ENCODE assay signal across 16 cellular contexts in the genomic region with DNA sequence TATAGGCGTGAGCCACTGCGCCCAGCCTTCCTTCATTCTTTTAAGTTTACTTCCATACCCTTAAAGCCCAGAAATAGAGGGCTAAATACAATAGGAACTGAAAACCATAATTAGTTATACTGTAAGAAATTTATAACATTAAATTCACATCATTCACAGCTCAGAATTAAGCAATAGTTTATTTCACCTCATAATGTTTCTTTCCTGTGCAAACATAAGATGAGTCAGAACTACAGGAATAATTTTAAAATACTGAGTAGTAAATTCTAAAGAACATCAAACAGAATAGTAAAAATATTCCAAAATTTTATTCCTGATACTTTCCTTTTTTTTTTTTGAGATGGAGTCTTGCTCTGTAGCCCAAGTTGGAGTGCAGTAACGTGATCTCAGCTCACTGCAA. TPM values are rescaled to one million over a fixed set of nuclear protein-coding genes. Genes with fewer than 3 reads are reported as not detected.
A peak's percentile ranks its signal among the peaks of the same experiment; 100 is the strongest.
DNase-seq lines count a peak whose midpoint lies in the region; ATAC-seq and TF ChIP-seq lines count a peak whose summit lies in the region.
"Had no signal": no experiment of that assay in that cellular context is flagged by ENCODE, and none has a peak within 500 bp of the region (broad histone marks: within the 10 kb centered on the region; RNA-seq: fewer than 3 reads in every experiment).

No MANE protein-coding gene starts in this region.

- no peak overlapping the region for H3K4me3 Mint-ChIP-seq in T-helper 17 cell
- no peak overlapping the region for H3K4me3 Mint-ChIP-seq in stimulated activated effector memory CD8-positive, alpha-beta T cell treated with anti-CD3 and anti-CD28 coated beads, Interleukin-12 subunit alpha, Interleukin-12 subunit beta, amount 100 ng/mL, for 72 hours

- TF ChIP-seq CTCF in GM10248 (IDR thresholded peaks at IDR 0.05; ENCODE audit: control extremely low read depth, extremely low read depth, low read depth, missing control alignments) = no peak

- no peak for ATAC-seq in T-helper 17 cell
- no peak for ATAC-seq in stimulated activated effector memory CD8-positive, alpha-beta T cell treated with anti-CD3 and anti-CD28 coated beads, Interleukin-12 subunit alpha, Interleukin-12 subunit beta, amount 100 ng/mL, for 72 hours

- no peaks in the 10 kb centered on the region for H3K9me3 Mint-ChIP-seq in stimulated activated effector memory CD8-positive, alpha-beta T cell treated with anti-CD3 and anti-CD28 coated beads, Interleukin-12 subunit alpha, Interleukin-12 subunit beta, amount 100 ng/mL, for 72 hours

- H3K4me1 Mint-ChIP-seq in T-helper 17 cell = peaks cover 20% of the 10 kb centered on the region
- H3K4me1 Mint-ChIP-seq in stimulated activated effector memory CD8-positive, alpha-beta T cell treated with anti-CD3 and anti-CD28 coated beads, Interleukin-12 subunit alpha, Interleukin-12 subunit beta, amount 100 ng/mL, for 72 hours = peaks cover 41% of the 10 kb centered on the region

- peaks cover 3% of the 10 kb centered on the region for H3K36me3 Mint-ChIP-seq in T-helper 17 cell (ENCODE audit: low read depth)
- peaks cover 70% of the 10 kb centered on the region for H3K36me3 Mint-ChIP-seq in stimulated activated effector memory CD8-positive, alpha-beta T cell treated with anti-CD3 and anti-CD28 coated beads, Interleukin-12 subunit alpha, Interleukin-12 subunit beta, amount 100 ng/mL, for 72 hours

- peak; percentile 13 for DNase-seq in HCEC 1CT
- no peak for DNase-seq in T-helper 17 cell
- peak; percentile 18 for DNase-seq in fibroblast of peridontal ligament (ENCODE audit: extremely low read depth)
- no peak for DNase-seq in stimulated activated effector memory CD8-positive, alpha-beta T cell treated with anti-CD3 and anti-CD28 coated beads, Interleukin-12 subunit alpha, Interleukin-12 subunit beta, amount 100 ng/mL, for 72 hours (ENCODE audit: low spot score in 2 of 2)
- no peak for DNase-seq in activated CD4-positive, alpha-beta T cell treated with anti-CD3 and anti-CD28 coated beads, Interleukin-2, amount 50 U/mL, for 4 hours
- no peak for DNase-seq in NCI-H510A treated with DMSO at 0.1 percent for 48 hours (lab: John Stamatoyannopoulos, UW)
- no peak for DNase-seq in NOMO-1 treated with DMSO at 0.1 percent for 48 hours (lab: John Stamatoyannopoulos, UW; ENCODE audit: unreplicated experiment)
- DNase-seq in GM10248 (ENCODE audit: extremely low spot score) = no peak
- DNase-seq: DMS153; NCI-H1436 treated with DMSO at 0.1 percent for 48 hours; NCI-H2081 treated with DMSO at 0.1 percent for 48 hours; NCI-H226; NCI-H69; NK-92 treated with Interleukin-12 subunit alpha and Interleukin-12 subunit beta, amount 100 ng/mL, for 24 hours; Right ventricle myocardium superior had no signal

- H3K27me3 Mint-ChIP-seq in T-helper 17 cell = no peaks in the 10 kb centered on the region

- no peaks in the 10 kb centered on the region for H3K9me3 ChIP-seq in T-helper 17 cell (ENCODE audit: control insufficient read depth, low read length, poor library complexity, severe bottlenecking)
- H3K9me3 ChIP-seq: HAP-1 had no signal

- H3K27ac Mint-ChIP-seq in T-helper 17 cell = peak overlapping the region; percentile 63
- H3K27ac Mint-ChIP-seq in stimulated activated effector memory CD8-positive, alpha-beta T cell treated with anti-CD3 and anti-CD28 coated beads, Interleukin-12 subunit alpha, Interleukin-12 subunit beta, amount 100 ng/mL, for 72 hours = peak overlapping the region; percentile 82

- CTCF ChIA-PET in GM10248 (lab: Yijun Ruan, JAX) = interaction anchor here (1.6 to 2.4 kb wide), 2 partner anchors 9 to 17 kb away, joined by 7 to 13 read pairs; no protein-coding TSS in a partner anchor

- POLR2A ChIA-PET in GM10248 (lab: Yijun Ruan, JAX) = interaction anchor here (0.7 kb wide), 1 partner anchor 12 kb away, joined by 4 read pairs; no protein-coding TSS in a partner anchor

RNA-seq across cellular contexts. Expression of a gene that starts 24.1 kb away (rescaled TPM):
- total RNA-seq in T-helper 17 cell = 100 to 1,000 TPM in 1 of 2 donors, 10 to 100 TPM in 1; 94.9 to 105 TPM

RNA-seq across cellular contexts. Expression of a gene that starts 35.8 kb away (rescaled TPM):
- total RNA-seq in T-helper 17 cell = 100 to 1,000 TPM; 283 to 299 TPM

Comparison
In these comparisons a context has a peak if more than half of its experiments do, and no peak if none do; other contexts are left out.
1. DNase-seq: peak in HCEC 1CT (single experiment) and fibroblast of peridontal ligament (single experiment); none in T-helper 17 cell (0 of 3), stimulated activated effector memory CD8-positive, alpha-beta T cell treated with anti-CD3 and anti-CD28 coated beads, Interleukin-12 subunit alpha, Interleukin-12 subunit beta, amount 100 ng/mL, for 72 hours (0 of 2), activated CD4-positive, alpha-beta T cell treated with anti-CD3 and anti-CD28 coated beads, Interleukin-2, amount 50 U/mL, for 4 hours (0 of 2), NCI-H510A treated with DMSO at 0.1 percent for 48 hours (single experiment), NOMO-1 treated with DMSO at 0.1 percent for 48 hours (single experiment) and GM10248 (single experiment).